ENCODE assay signal across 1 cellular context in the genomic region with DNA sequence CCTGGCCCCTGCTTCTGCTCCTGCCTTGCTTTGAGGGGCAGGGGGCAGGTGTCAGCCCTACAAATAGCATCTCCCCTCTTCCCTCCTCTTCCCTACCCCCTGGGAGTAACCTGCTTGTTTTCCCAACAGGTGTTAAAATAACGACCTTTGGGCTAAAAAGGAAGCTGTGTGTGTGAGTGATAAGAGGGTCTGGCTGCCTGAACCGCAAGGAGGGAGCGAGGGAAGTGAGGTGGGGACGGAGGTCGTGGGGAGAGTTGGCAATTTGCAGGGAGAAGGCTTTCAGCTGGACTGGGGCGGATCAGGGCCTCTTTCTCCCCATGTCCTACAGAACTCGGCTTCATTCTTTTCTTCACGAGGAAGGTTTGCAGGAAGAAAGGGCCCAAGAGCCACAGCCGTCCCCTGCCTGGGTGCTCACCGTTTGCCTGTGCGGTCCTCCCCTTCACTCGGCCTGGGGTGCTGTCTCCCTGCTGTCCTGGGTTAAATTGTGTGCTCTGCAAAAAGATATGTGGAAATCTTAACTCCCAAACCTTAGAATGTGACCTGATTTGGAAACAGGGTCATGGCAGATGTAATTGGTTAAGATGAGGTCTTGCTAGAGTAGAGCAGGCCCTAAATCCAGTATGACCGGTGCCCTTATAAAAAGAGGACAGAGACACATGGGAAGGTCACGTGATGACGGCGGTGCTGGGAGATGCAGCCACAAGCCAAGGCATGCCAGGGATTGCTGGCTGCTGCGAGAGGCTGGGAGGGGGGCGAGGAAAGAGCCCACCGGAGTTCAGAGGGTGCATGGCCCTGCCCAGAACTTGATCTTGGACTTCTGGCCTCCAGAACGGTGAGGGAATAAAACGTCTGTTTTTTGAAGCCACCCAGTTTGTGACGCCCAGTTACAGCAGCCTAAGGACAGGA.
TF ChIP-seq lines count a peak whose summit lies in the region.

No MANE protein-coding gene starts in this region.

TF ChIP-seq in K562, 482 proteins besides CTCF, POLR2A, EP300 and RAD21 (continued from another document):
- TF ChIP-seq, protein P1, sequence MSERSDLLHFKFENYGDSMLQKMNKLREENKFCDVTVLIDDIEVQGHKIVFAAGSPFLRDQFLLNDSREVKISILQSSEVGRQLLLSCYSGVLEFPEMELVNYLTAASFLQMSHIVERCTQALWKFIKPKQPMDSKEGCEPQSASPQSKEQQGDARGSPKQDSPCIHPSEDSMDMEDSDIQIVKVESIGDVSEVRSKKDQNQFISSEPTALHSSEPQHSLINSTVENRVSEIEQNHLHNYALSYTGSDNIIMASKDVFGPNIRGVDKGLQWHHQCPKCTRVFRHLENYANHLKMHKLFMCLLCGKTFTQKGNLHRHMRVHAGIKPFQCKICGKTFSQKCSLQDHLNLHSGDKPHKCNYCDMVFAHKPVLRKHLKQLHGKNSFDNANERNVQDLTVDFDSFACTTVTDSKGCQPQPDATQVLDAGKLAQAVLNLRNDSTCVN (CRISPR knock-in tag; IDR thresholded peaks at IDR 0.05): no peak
- TF ChIP-seq RB1 (IDR thresholded peaks at IDR 0.05; ENCODE audit: low read depth) (0 out of 2 replicates have a peak, but pooled peaks have one; percentile 10), ZNF140 (CRISPR knock-in tag; IDR thresholded peaks at IDR 0.05) (no peak), ZBTB7A (IDR thresholded peaks at IDR 0.05; ENCODE audit: borderline replicate concordance, control insufficient read depth, low read depth, low read length) (peak; percentile 83), BRD4 (IDR thresholded peaks at IDR 0.05) (no peak), ZNF165 (CRISPR knock-in tag; IDR thresholded peaks at IDR 0.05; ENCODE audit: borderline replicate concordance) (no peak), COPS2 (conservative IDR thresholded peaks at IDR 0.05) (no peak), SIX5 (IDR thresholded peaks at IDR 0.05; ENCODE audit: borderline replicate concordance in 1 of 2, insufficient read depth in 1 of 2, low read depth in 1 of 2, low read length in 2 of 2) (no peak), MYBL2 (IDR thresholded peaks at IDR 0.05; ENCODE audit: low read depth) (no peak), MYBL2 (CRISPR knock-in tag; IDR thresholded peaks at IDR 0.05; ENCODE audit: borderline replicate concordance) (no peak), HNRNPUL1 (IDR thresholded peaks at IDR 0.05; ENCODE audit: low read length) (no peak), CBX5 (IDR thresholded peaks at IDR 0.05; ENCODE audit: borderline replicate concordance, low read depth) (no peak), MED1 (CRISPR knock-in tag; IDR thresholded peaks at IDR 0.05; ENCODE audit: borderline replicate concordance) (no peak)
- TF ChIP-seq, protein P2, sequence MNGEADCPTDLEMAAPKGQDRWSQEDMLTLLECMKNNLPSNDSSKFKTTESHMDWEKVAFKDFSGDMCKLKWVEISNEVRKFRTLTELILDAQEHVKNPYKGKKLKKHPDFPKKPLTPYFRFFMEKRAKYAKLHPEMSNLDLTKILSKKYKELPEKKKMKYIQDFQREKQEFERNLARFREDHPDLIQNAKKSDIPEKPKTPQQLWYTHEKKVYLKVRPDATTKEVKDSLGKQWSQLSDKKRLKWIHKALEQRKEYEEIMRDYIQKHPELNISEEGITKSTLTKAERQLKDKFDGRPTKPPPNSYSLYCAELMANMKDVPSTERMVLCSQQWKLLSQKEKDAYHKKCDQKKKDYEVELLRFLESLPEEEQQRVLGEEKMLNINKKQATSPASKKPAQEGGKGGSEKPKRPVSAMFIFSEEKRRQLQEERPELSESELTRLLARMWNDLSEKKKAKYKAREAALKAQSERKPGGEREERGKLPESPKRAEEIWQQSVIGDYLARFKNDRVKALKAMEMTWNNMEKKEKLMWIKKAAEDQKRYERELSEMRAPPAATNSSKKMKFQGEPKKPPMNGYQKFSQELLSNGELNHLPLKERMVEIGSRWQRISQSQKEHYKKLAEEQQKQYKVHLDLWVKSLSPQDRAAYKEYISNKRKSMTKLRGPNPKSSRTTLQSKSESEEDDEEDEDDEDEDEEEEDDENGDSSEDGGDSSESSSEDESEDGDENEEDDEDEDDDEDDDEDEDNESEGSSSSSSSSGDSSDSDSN (IDR thresholded peaks at IDR 0.05; ENCODE audit: borderline replicate concordance in 1 of 2, low read depth in 2 of 2, low read length in 2 of 2): no peak
TF ChIP-seq in K562: peak in this region for 36.
